8 cellular contexts compared by ENCODE assay signal in genomic region chr1:12125422-12126355, GRCh38. TPM values are rescaled to one million over a fixed set of nuclear protein-coding genes. Genes with fewer than 3 reads are reported as not detected.
DNase-seq lines count a peak whose midpoint lies in the region; ATAC-seq and TF ChIP-seq lines count a peak whose summit lies in the region.

No MANE protein-coding gene starts in this region.

- H3K4me1 Mint-ChIP-seq in activated T-cell treated with anti-CD3 and anti-CD28 coated beads, Interleukin-2, amount 50 U/mL, for 72 hours (ENCODE audit: low read depth) = peaks cover 60% of the 10 kb centered on the region
- peaks cover 48% of the 10 kb centered on the region for H3K4me1 Mint-ChIP-seq in activated naive CD8-positive, alpha-beta T cell (ENCODE audit: low read depth)

- intact Hi-C loops in lower lobe of right lung (cut with DNase I) = loop anchor here (5.0 kb wide), 1 partner anchor 82 kb away; no protein-coding TSS in a partner anchor

- no peak for TF ChIP-seq POLR2A in upper lobe of left lung (IDR thresholded peaks at IDR 0.05)

- peaks cover 23% of the 10 kb centered on the region for H3K4me1 ChIP-seq in lower lobe of right lung
- peaks cover 16 to 20% (median 19%) of the 10 kb centered on the region in 4 donors for H3K4me1 ChIP-seq in upper lobe of left lung

- peak overlapping the region in 1 of 2 donors; percentile 18 for H3K4me3 Mint-ChIP-seq in activated T-cell treated with anti-CD3 and anti-CD28 coated beads, Interleukin-2, amount 50 U/mL, for 72 hours
- no peak overlapping the region for H3K4me3 Mint-ChIP-seq in activated naive CD8-positive, alpha-beta T cell

- H3K27me3 Mint-ChIP-seq in activated T-cell treated with anti-CD3 and anti-CD28 coated beads, Interleukin-2, amount 50 U/mL, for 72 hours (ENCODE audit: low read depth) = no peaks in the 10 kb centered on the region
- H3K27me3 Mint-ChIP-seq in activated naive CD8-positive, alpha-beta T cell = peaks cover 3% of the 10 kb centered on the region

- H3K9me3 ChIP-seq in lower lobe of right lung = no peaks in the 10 kb centered on the region
- no peaks in the 10 kb centered on the region for H3K9me3 ChIP-seq in upper lobe of left lung

- ATAC-seq in activated T-cell treated with anti-CD3 and anti-CD28 coated beads, Interleukin-2, amount 50 U/mL, for 72 hours (replicated peaks in 1 of 2) = no peak
- ATAC-seq in lower lobe of right lung (peak; percentile 46 to 57), upper lobe of left lung (ENCODE audit: low FRiP score in 2 of 2) (peak; percentile 19 to 56)

- H3K4me3 ChIP-seq in lower lobe of right lung = peak overlapping the region; percentile 28
- H3K4me3 ChIP-seq in upper lobe of left lung = peak overlapping the region in 2 of 4 donors; percentile 11 to 24

- H3K36me3 ChIP-seq in lower lobe of right lung (no peaks in the 10 kb centered on the region), upper lobe of left lung (no peaks in the 10 kb centered on the region)

- H3K27ac Mint-ChIP-seq in activated T-cell treated with anti-CD3 and anti-CD28 coated beads, Interleukin-2, amount 50 U/mL, for 72 hours = peak overlapping the region; percentile 15
- peak overlapping the region; percentile 68 for H3K27ac Mint-ChIP-seq in activated naive CD8-positive, alpha-beta T cell

- no peaks in the 10 kb centered on the region for H3K9me3 Mint-ChIP-seq in activated T-cell treated with anti-CD3 and anti-CD28 coated beads, Interleukin-2, amount 50 U/mL, for 72 hours
- H3K9me3 Mint-ChIP-seq in activated naive CD8-positive, alpha-beta T cell (ENCODE audit: low read depth) = no peaks in the 10 kb centered on the region

- H3K36me3 Mint-ChIP-seq in activated T-cell treated with anti-CD3 and anti-CD28 coated beads, Interleukin-2, amount 50 U/mL, for 72 hours (ENCODE audit: insufficient read depth in 2 of 2) = peaks cover 5 to 9% of the 10 kb centered on the region in 2 donors
- H3K36me3 Mint-ChIP-seq in activated naive CD8-positive, alpha-beta T cell = no peaks in the 10 kb centered on the region

- 69 to 70% methylated on average over 15 to 24 of the region's 24 CpGs for WGBS in upper lobe of left lung, 2 donors

- H3K27me3 ChIP-seq in lower lobe of right lung (ENCODE audit: low read depth) (peaks cover 6% of the 10 kb centered on the region), upper lobe of left lung (no peaks in the 10 kb centered on the region)

- TF ChIP-seq CTCF in lower lobe of right lung (IDR thresholded peaks at IDR 0.05) (no peak), upper lobe of left lung (IDR thresholded peaks at IDR 0.05) (no peak)

- DNase-seq in activated T-cell treated with anti-CD3 and anti-CD28 coated beads, Interleukin-2, amount 50 U/mL, for 72 hours = no peak
- no peak for DNase-seq in activated T-cell treated with anti-CD3 and anti-CD28 coated beads, Interleukin-2, amount 50 U/mL, for 48 hours
- DNase-seq in lower lobe of right lung (peak; percentile 61), upper lobe of left lung (peak in 1 of 2 donors; percentile 68), NCI-H1105 (lab: John Stamatoyannopoulos, UW) (no peak), OCI-M1 (lab: John Stamatoyannopoulos, UW) (no peak), amniotic stem cell (lab: John Stamatoyannopoulos, UW) (no peak)

- H3K27ac ChIP-seq in lower lobe of right lung (peak overlapping the region; percentile 56), upper lobe of left lung (peak overlapping the region; percentile 46 to 76 (median 74))

- no peak for TF ChIP-seq EP300 in upper lobe of left lung (IDR thresholded peaks at IDR 0.05)

RNA-seq across cellular contexts. Expression of gene TNFRSF1B, which starts 41.1 kb away (rescaled TPM):
- total RNA-seq in activated T-cell treated with anti-CD3 and anti-CD28 coated beads, Interleukin-2, amount 50 U/mL, for 72 hours = 100 to 1,000 TPM in 1 of 2 donors, 10 to 100 TPM in 1; 95.4 to 130 TPM
- total RNA-seq in lower lobe of right lung (67.0 TPM), upper lobe of left lung (100 to 1,000 TPM in 1 of 6 donors, 10 to 100 TPM in 5; 28.3 to 113 (median 58.5) TPM)

Comparison
In these comparisons a context has a peak if more than half of its experiments do, and no peak if none do; other contexts are left out.
1. ATAC-seq: peak in lower lobe of right lung (2 of 2) and upper lobe of left lung (2 of 2); none in activated T-cell treated with anti-CD3 and anti-CD28 coated beads, Interleukin-2, amount 50 U/mL, for 72 hours (0 of 2).